Comparison of ENCODE assay signal across 1 cellular context in genomic region chr11:66190776-66191175, GRCh38.
TF ChIP-seq lines count a peak whose summit lies in the region.

No MANE protein-coding gene starts in this region.

TF ChIP-seq in K562, 482 proteins besides CTCF, POLR2A, EP300 and RAD21 (continued from another document):
- no peak for TF ChIP-seq ATF6 (CRISPR knock-in tag; IDR thresholded peaks at IDR 0.05)
- no peak for TF ChIP-seq CLOCK (CRISPR knock-in tag; IDR thresholded peaks at IDR 0.05; ENCODE audit: borderline replicate concordance)
- no peak for TF ChIP-seq TAF9B (IDR thresholded peaks at IDR 0.05; ENCODE audit: partially characterized antibody)
- no peak for TF ChIP-seq PRMT5 (CRISPR knock-in tag; IDR thresholded peaks at IDR 0.05)
- TF ChIP-seq NKRF (IDR thresholded peaks at IDR 0.05; ENCODE audit: borderline replicate concordance): no peak
- no peak for TF ChIP-seq TAF15 (IDR thresholded peaks at IDR 0.05; ENCODE audit: low read depth, low read length)
- no peak for TF ChIP-seq UBTF (IDR thresholded peaks at IDR 0.05; ENCODE audit: borderline replicate concordance in 1 of 2, low read depth in 2 of 2, low read length in 2 of 2)
- TF ChIP-seq ZNF347 (CRISPR knock-in tag; IDR thresholded peaks at IDR 0.05; ENCODE audit: low read depth): no peak
